ENCODE assay signal across 9 cellular contexts in genomic region chr11:1202154-1202775, GRCh38.
DNase-seq lines count a peak whose midpoint lies in the region; ATAC-seq and TF ChIP-seq lines count a peak whose summit lies in the region.
"Had no signal": no experiment of that assay in that cellular context is flagged by ENCODE, and none has a peak within 500 bp of the region (broad histone marks: within the 10 kb centered on the region; RNA-seq: fewer than 3 reads in every experiment).

No MANE protein-coding gene starts in this region.

- H3K9me3 ChIP-seq in RWPE2 (ENCODE audit: severe bottlenecking) = no peaks in the 10 kb centered on the region
- H3K9me3 ChIP-seq: tibial artery had no signal

- H3K4me3 ChIP-seq in RWPE2 (ENCODE audit: severe bottlenecking) = no peak overlapping the region
- H3K4me3 ChIP-seq: tibial artery had no signal

- peak; percentile 18; the same call in 1 of the 3 replicates for ATAC-seq in RWPE2 (ENCODE audit: low read depth)
- no peak for ATAC-seq in HG03135 (IDR thresholded peaks at IDR 0.05; ENCODE audit: unreplicated experiment)

- H3K4me1 ChIP-seq in RWPE2 (ENCODE audit: insufficient read depth, poor library complexity, severe bottlenecking) = no peaks in the 10 kb centered on the region

- H3K27ac ChIP-seq in RWPE2 (ENCODE audit: poor library complexity, severe bottlenecking) = no peak overlapping the region
- H3K27ac ChIP-seq: tibial artery had no signal

- peak; percentile 17 for DNase-seq in stimulated activated CD4-positive, alpha-beta T cell treated with anti-CD3 and anti-CD28 coated beads, Interleukin-15, amount 100 ng/mL, for 24 hours
- no peak for DNase-seq in stimulated activated CD4-positive, alpha-beta T cell treated with anti-CD3 and anti-CD28 coated beads, Interleukin-12 subunit alpha, Interleukin-12 subunit beta, amount 100 ng/mL, for 4 hours
- DNase-seq in RWPE2 (ENCODE audit: low spot score) = peak; percentile 51
- DNase-seq in islet precursor cell = peak; percentile 51
- DNase-seq in NCI-H1436 (lab: John Stamatoyannopoulos, UW) = no peak
- no peak for DNase-seq in OCI-M2 (lab: John Stamatoyannopoulos, UW; ENCODE audit: unreplicated experiment)
- no peak for DNase-seq in NCI-H345 (lab: John Stamatoyannopoulos, UW)

- no peaks in the 10 kb centered on the region for H3K36me3 ChIP-seq in RWPE2 (ENCODE audit: low read depth)
- H3K36me3 ChIP-seq: tibial artery had no signal

- H3K27me3 ChIP-seq in RWPE2 (ENCODE audit: insufficient read depth, poor library complexity, severe bottlenecking) = peaks cover 41% of the 10 kb centered on the region

- TF ChIP-seq CTCF in RWPE2 (IDR thresholded peaks at IDR 0.05; ENCODE audit: poor library complexity, severe bottlenecking) = no peak

Comparison
In these comparisons a context has a peak if more than half of its experiments do, and no peak if none do; other contexts are left out.
1. DNase-seq: peak in stimulated activated CD4-positive, alpha-beta T cell treated with anti-CD3 and anti-CD28 coated beads, Interleukin-15, amount 100 ng/mL, for 24 hours (single experiment), RWPE2 (single experiment) and islet precursor cell (single experiment); none in stimulated activated CD4-positive, alpha-beta T cell treated with anti-CD3 and anti-CD28 coated beads, Interleukin-12 subunit alpha, Interleukin-12 subunit beta, amount 100 ng/mL, for 4 hours (single experiment), NCI-H1436 (single experiment), OCI-M2 (single experiment) and NCI-H345 (single experiment).